In the genomic region with DNA sequence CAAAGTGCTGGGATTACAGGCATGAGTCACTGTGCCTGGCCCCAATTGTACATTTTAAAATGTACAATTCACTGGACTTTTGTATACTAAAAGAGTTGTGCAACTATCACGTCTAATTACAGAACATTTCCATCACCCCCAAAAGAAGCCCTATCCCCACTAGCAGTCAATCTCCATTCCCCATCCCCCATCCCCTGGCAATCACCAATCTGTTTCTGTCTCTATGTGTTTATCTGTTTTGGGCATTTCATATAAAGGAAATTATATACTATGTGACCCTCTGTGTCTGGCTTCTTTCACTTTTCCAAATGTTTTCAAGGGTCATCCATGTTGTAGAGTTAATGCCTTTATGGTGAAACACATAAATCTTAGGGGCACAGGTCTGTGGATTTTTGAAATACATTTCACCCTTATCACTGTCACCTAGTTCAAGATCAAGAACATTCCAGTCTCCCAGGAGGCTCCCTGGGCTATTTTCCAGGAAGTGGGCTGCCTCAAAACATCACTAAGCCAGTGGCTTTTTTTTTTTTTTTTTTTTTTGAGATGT, we compare ENCODE assay signal across 8 cellular contexts.
A peak's percentile ranks its signal among the peaks of the same experiment; 100 is the strongest.
DNase-seq lines count a peak whose midpoint lies in the region; ATAC-seq, FAIRE-seq and TF ChIP-seq lines count a peak whose summit lies in the region.
"Not testable (repeated sequence)": the region's sequence is repeated elsewhere in the genome, so short reads cannot be mapped to it uniquely, and the experiment has no call there.

No MANE protein-coding gene starts in this region.

- H3K27ac ChIP-seq in SK-N-SH (ENCODE audit: low read depth in 2 of 2, low read length in 1 of 2); brain microvascular endothelial cell; HepG2 (ENCODE audit: extremely low read length, insufficient read depth, low read length): not testable (repeated sequence)
- peak overlapping the region; percentile 28 for H3K27ac ChIP-seq in smooth muscle cell (ENCODE audit: low read depth)

- not testable (repeated sequence) for H3K9ac ChIP-seq in SK-N-SH; HepG2 (ENCODE audit: insufficient read depth, low read depth, low read length); smooth muscle cell (ENCODE audit: low read depth)

- not testable (repeated sequence) for TF ChIP-seq RAD21 in SK-N-SH (IDR thresholded peaks at IDR 0.05; ENCODE audit: low read length); HepG2 (CRISPR knock-in tag; IDR thresholded peaks at IDR 0.05)

- not testable (repeated sequence) for H3K36me3 ChIP-seq in SK-N-SH (replicated peaks in 1 of 2; ENCODE audit: control insufficient read depth in 1 of 2, insufficient read depth in 2 of 2, low read length in 1 of 2); brain microvascular endothelial cell (replicated peaks); HepG2 (replicated peaks in 1 of 2; ENCODE audit: control insufficient read depth in 1 of 2, insufficient read depth in 2 of 2, low read length in 2 of 2); smooth muscle cell (ENCODE audit: low read depth)

- H3K4me3 Mint-ChIP-seq in HFFc6, result peak overlapping the region; percentile 4

- intact Hi-C loops in HepG2 (cut with micrococcal nuclease; ENCODE audit: unreplicated experiment), result not testable (repeated sequence)

- not testable (repeated sequence) for TF ChIP-seq CTCF in HFFc6 (IDR thresholded peaks at IDR 0.05); SK-N-SH (IDR thresholded peaks at IDR 0.05); brain microvascular endothelial cell (IDR thresholded peaks at IDR 0.05; ENCODE audit: low read depth, low read length, missing control alignments); fibroblast of pulmonary artery (IDR thresholded peaks at IDR 0.05; ENCODE audit: low read length, missing control alignments); HepG2 (CRISPR knock-in tag; IDR thresholded peaks at IDR 0.05); smooth muscle cell (IDR thresholded peaks at IDR 0.05; ENCODE audit: borderline replicate concordance, insufficient read depth, poor library complexity, severe bottlenecking)

- CTCF ChIA-PET in SK-N-SH (lab: Yijun Ruan, JAX); HepG2 (lab: Yijun Ruan, JAX; ENCODE audit: low intra/inter-chr PET ratio, low total read pairs): not testable (repeated sequence)

- H4K20me1 ChIP-seq in SK-N-SH (ENCODE audit: insufficient read depth); HepG2 (ENCODE audit: insufficient read depth, low read length); smooth muscle cell (ENCODE audit: low read depth): not testable (repeated sequence)

- 37% methylated on average over 1 of the region's 1 CpG for WGBS in SK-N-SH (ENCODE audit: low lambda C conversion rate)
- WGBS in HepG2 (ENCODE audit: low lambda C conversion rate), result 0% methylated on average over 1 of the region's 1 CpG
- whole genome bisulfite sequencing in smooth muscle cell (ENCODE audit: low lambda C conversion rate), result 27% methylated on average over 1 of the region's 1 CpG

- DNase-seq in DMS53 (lab: John Stamatoyannopoulos, UW) (peak; percentile 11), HFFc6 (peak; percentile 21), MV-4-11 (lab: John Stamatoyannopoulos, UW) (peak; percentile 32), brain microvascular endothelial cell (peak; percentile 47), fibroblast of pulmonary artery (ENCODE audit: low read depth) (peak; percentile 46)
- not testable (repeated sequence) for DNase-seq in SK-N-SH; HepG2 (ENCODE audit: low spot score); smooth muscle cell (lab: John Stamatoyannopoulos, UW; ENCODE audit: unreplicated experiment)

- BruUV-seq in HepG2 (replicated peaks; lab: Mats Ljungman, UMichigan), result not testable (repeated sequence)

- ATAC-seq in HepG2, result not testable (repeated sequence)

- not testable (repeated sequence) for H3K9me2 ChIP-seq in SK-N-SH

- H2AFZ ChIP-seq in SK-N-SH (ENCODE audit: low read depth); HepG2 (ENCODE audit: low read length); smooth muscle cell (ENCODE audit: low read depth): not testable (repeated sequence)

- POLR2A ChIA-PET in SK-N-SH (lab: Yijun Ruan, JAX); HepG2 (lab: Yijun Ruan, JAX): not testable (repeated sequence)

- not testable (repeated sequence) for H3K36me3 Mint-ChIP-seq in HFFc6 (ENCODE audit: low read depth)

- not testable (repeated sequence) for H3K4me1 ChIP-seq in SK-N-SH (ENCODE audit: control insufficient read depth in 1 of 2, insufficient read depth in 2 of 2, low read depth in 1 of 2, low read length in 1 of 2); smooth muscle cell (ENCODE audit: low read depth)
- peaks cover 20% of the 10 kb centered on the region for H3K4me1 ChIP-seq in HepG2 (ENCODE audit: insufficient read depth, low read length)

- peak overlapping the region; percentile 27 for H3K27ac Mint-ChIP-seq in HFFc6

- peaks cover 15% of the 10 kb centered on the region for H3K27me3 Mint-ChIP-seq in HFFc6 (ENCODE audit: insufficient read depth)

- peak; percentile 23 for FAIRE-seq in HepG2 (lab: Jason Lieb, UNC)

- not testable (repeated sequence) for H3K9me3 ChIP-seq in SK-N-SH; HepG2 (ENCODE audit: low read length); smooth muscle cell (replicated peaks; ENCODE audit: low read depth)

- H3K4me3 ChIP-seq in SK-N-SH (ENCODE audit: low read depth in 2 of 2, low read length in 1 of 2); brain microvascular endothelial cell (ENCODE audit: low read depth, low read length); fibroblast of pulmonary artery (replicated peaks; ENCODE audit: low read depth, low read length); HepG2 (replicated peaks in 1 of 3; ENCODE audit: insufficient read depth in 1 of 3, low read depth in 2 of 3, low read length in 3 of 3); smooth muscle cell: not testable (repeated sequence)

- H3K9me3 Mint-ChIP-seq in HFFc6, result not testable (repeated sequence)

- in situ Hi-C loops in brain microvascular endothelial cell (cut with HindIII; ENCODE audit: low pct_ligation_motif_present, low sequenced_read_pairs); HepG2 (cut with HindIII; ENCODE audit: extremely low pct_ligation_motif_present, low pct_unique_long_range_greater_than_20kb): not testable (repeated sequence)

- not testable (repeated sequence) for TF ChIP-seq EP300 in SK-N-SH (IDR thresholded peaks at IDR 0.05; ENCODE audit: borderline replicate concordance in 1 of 2, low read depth in 1 of 2, low read length in 1 of 2); HepG2 (IDR thresholded peaks at IDR 0.05; ENCODE audit: low read depth in 2 of 2, low read length in 2 of 2); HepG2 (CRISPR knock-in tag; IDR thresholded peaks at IDR 0.05; ENCODE audit: borderline replicate concordance)

- not testable (repeated sequence) for H3K27me3 ChIP-seq in SK-N-SH (ENCODE audit: insufficient read depth); brain microvascular endothelial cell (replicated peaks); HepG2 (ENCODE audit: control insufficient read depth in 1 of 2, insufficient read depth in 2 of 2, low read length in 2 of 2); smooth muscle cell (ENCODE audit: low read depth)

- H3K4me1 Mint-ChIP-seq in HFFc6 (ENCODE audit: low read depth), result peaks cover 17% of the 10 kb centered on the region

- H3K79me2 ChIP-seq in SK-N-SH (ENCODE audit: insufficient read depth); HepG2 (ENCODE audit: insufficient read depth, low read length); smooth muscle cell (ENCODE audit: low read depth): not testable (repeated sequence)

- TF ChIP-seq POLR2A in HepG2 (IDR thresholded peaks at IDR 0.05; ENCODE audit: insufficient read depth in 1 of 2, low read depth in 2 of 2, low read length in 2 of 2), result not testable (repeated sequence)

- H3F3A ChIP-seq in SK-N-SH (replicated peaks; ENCODE audit: insufficient read depth), result peaks cover 18% of the 10 kb centered on the region
- H3F3A ChIP-seq in smooth muscle cell (ENCODE audit: low read depth), result not testable (repeated sequence)

- H3K4me2 ChIP-seq in SK-N-SH; HepG2 (ENCODE audit: low read depth, low read length); smooth muscle cell: not testable (repeated sequence)

TF ChIP-seq in SK-N-SH, 30 proteins besides CTCF, POLR2A, EP300 and RAD21:
- TF ChIP-seq, protein P1, sequence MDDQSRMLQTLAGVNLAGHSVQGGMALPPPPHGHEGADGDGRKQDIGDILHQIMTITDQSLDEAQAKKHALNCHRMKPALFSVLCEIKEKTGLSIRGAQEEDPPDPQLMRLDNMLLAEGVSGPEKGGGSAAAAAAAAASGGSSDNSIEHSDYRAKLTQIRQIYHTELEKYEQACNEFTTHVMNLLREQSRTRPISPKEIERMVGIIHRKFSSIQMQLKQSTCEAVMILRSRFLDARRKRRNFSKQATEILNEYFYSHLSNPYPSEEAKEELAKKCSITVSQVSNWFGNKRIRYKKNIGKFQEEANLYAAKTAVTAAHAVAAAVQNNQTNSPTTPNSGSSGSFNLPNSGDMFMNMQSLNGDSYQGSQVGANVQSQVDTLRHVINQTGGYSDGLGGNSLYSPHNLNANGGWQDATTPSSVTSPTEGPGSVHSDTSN (IDR thresholded peaks at IDR 0.05), result peak; percentile 51

TF ChIP-seq in HepG2, 621 proteins besides CTCF, POLR2A, EP300 and RAD21 (continues in another document):
- 0 out of 2 replicates have a peak, but pooled peaks have one; percentile 23 for TF ChIP-seq FOSL1 (CRISPR knock-in tag; IDR thresholded peaks at IDR 0.05; ENCODE audit: borderline replicate concordance)
